Comparison of ENCODE assay signal across 9 cellular contexts in the genomic region with DNA sequence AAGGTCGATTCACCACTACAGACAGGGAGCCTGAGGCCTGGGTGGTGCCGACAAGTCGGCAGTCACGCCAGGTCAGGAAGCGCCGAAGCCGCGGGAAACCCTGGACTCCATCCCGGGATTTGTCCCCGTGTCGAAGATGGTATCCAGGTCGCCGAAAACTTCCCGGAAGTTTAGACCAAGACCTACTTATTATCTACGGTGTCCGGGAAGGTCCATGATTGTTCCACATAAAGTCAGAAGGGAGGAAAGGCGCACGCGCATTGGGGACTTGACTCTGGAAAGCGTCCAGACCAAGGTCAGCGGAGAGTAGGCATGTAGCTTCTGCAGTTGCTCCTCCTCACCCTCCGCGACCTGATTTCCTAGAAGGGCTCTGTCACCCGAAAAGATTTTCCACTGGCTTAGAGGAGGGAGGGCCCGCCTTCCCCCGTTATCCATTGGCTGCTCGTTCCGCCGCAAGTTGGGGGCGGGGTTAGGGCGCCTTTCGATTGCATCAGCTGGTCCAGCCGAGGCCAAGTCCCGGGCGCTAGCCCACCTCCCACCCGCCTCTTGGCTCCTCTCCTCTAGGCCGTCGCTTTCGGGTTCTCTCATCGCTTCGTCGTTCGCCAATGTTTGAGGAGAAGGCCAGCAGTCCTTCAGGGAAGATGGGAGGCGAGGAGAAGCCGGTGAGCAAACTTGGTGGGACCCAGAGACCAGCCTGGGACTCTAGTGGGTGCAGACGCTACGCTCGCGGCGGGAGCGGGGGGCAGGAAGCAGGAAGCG.
DNase-seq lines count a peak whose midpoint lies in the region; ATAC-seq and FAIRE-seq lines count a peak whose summit lies in the region.
"Had no signal": no experiment of that assay in that cellular context is flagged by ENCODE, and none has a peak within 500 bp of the region (broad histone marks: within the 10 kb centered on the region; RNA-seq: fewer than 3 reads in every experiment).

A gene (plus strand): TSS at position 484 of the 759 bp plus-strand sequence. CDS start 122 bp downstream, at position 606.

- peak; percentile 96 for FAIRE-seq in islet of Langerhans (lab: Jason Lieb, UNC)
- FAIRE-seq: colon had no signal

- ATAC-seq in GM19043 (IDR thresholded peaks at IDR 0.05; ENCODE audit: low read depth, unreplicated experiment) (peak; percentile 91), HG03354 (IDR thresholded peaks at IDR 0.05; ENCODE audit: poor library complexity, severe bottlenecking, unreplicated experiment) (peak; percentile 93)

- DNase-seq in AG20443 (ENCODE audit: low spot score), result peak; percentile 99
- peak; percentile 99 to 100 for DNase-seq in NCI-H446 (lab: John Stamatoyannopoulos, UW)
- peak; percentile 89 for DNase-seq in activated CD4-positive, CD25-positive, alpha-beta regulatory T cell treated with anti-CD3 and anti-CD28 coated beads, Interleukin-2, amount 50 U/mL, for 16 hours (ENCODE audit: low read depth, low spot score)
- peak; percentile 100 for DNase-seq in cerebellar cortex (ENCODE audit: low spot score)
- peak; percentile 92 for DNase-seq in stimulated activated CD4-positive, alpha-beta T cell treated with anti-CD3 and anti-CD28 coated beads, Interleukin-12 subunit alpha, Interleukin-12 subunit beta, amount 100 ng/mL, for 4 hours

Comparison
In these comparisons a context has a peak if more than half of its experiments do, and no peak if none do; other contexts are left out.
1. Peak in every context shown above with its lines: DNase-seq and ATAC-seq.